Comparison of ENCODE assay signal across 16 cellular contexts in genomic region chr2:28688784-28689183, GRCh38.
DNase-seq lines count a peak whose midpoint lies in the region; ATAC-seq and TF ChIP-seq lines count a peak whose summit lies in the region.
"Had no signal": no experiment of that assay in that cellular context is flagged by ENCODE, and none has a peak within 500 bp of the region (broad histone marks: within the 10 kb centered on the region; RNA-seq: fewer than 3 reads in every experiment).

No MANE protein-coding gene starts in this region.

- H3K4me3 ChIP-seq in GM23338 (no peak overlapping the region), esophagus muscularis mucosa (no peak overlapping the region)
- H3K4me3 ChIP-seq: GM12878, HAP-1 had no signal

- no peak for TF ChIP-seq CTCF in GM23338 (conservative IDR thresholded peaks at IDR 0.05; ENCODE audit: low read depth in 2 of 2)
- TF ChIP-seq CTCF in nephron (IDR thresholded peaks at IDR 0.05; ENCODE audit: unreplicated experiment in 3 of 3) = no peak
- no peak for TF ChIP-seq CTCF in progenitor cell of endocrine pancreas (IDR thresholded peaks at IDR 0.05; ENCODE audit: unreplicated experiment)
- no peak for TF ChIP-seq CTCF in esophagus muscularis mucosa (IDR thresholded peaks at IDR 0.05)

- H3K27me3 ChIP-seq in GM23338 (ENCODE audit: insufficient read depth) = no peaks in the 10 kb centered on the region
- H3K27me3 ChIP-seq in esophagus muscularis mucosa = no peaks in the 10 kb centered on the region

- H3K4me1 Mint-ChIP-seq in GM23338 (peaks cover 5% of the 10 kb centered on the region), T-helper 17 cell (peaks cover 12% of the 10 kb centered on the region), nephron (peaks cover 78% of the 10 kb centered on the region), progenitor cell of endocrine pancreas (ENCODE audit: low read depth) (peaks cover 19% of the 10 kb centered on the region)
- H3K4me1 Mint-ChIP-seq: B cell had no signal

- ATAC-seq in GM23338 (no peak), T-helper 17 cell (no peak), GM18505 (IDR thresholded peaks at IDR 0.05; ENCODE audit: unreplicated experiment) (no peak)
- ATAC-seq: GM12878 had no signal

- no peaks in the 10 kb centered on the region for H3F3A ChIP-seq in GM23338 (replicated peaks; ENCODE audit: low read depth)

- no peak overlapping the region for H3K4me3 Mint-ChIP-seq in GM23338
- H3K4me3 Mint-ChIP-seq in T-helper 17 cell = no peak overlapping the region
- H3K4me3 Mint-ChIP-seq in nephron = no peak overlapping the region
- H3K4me3 Mint-ChIP-seq in progenitor cell of endocrine pancreas (ENCODE audit: low read depth) = no peak overlapping the region
- H3K4me3 Mint-ChIP-seq: B cell; CD4-positive, alpha-beta memory T cell had no signal

- no peak overlapping the region for H3K4me2 ChIP-seq in GM23338

- no peaks in the 10 kb centered on the region for H3K36me3 ChIP-seq in GM23338 (ENCODE audit: insufficient read depth)
- no peaks in the 10 kb centered on the region for H3K36me3 ChIP-seq in esophagus muscularis mucosa
- H3K36me3 ChIP-seq: HAP-1 had no signal

- intact Hi-C loops in esophagus muscularis mucosa (cut with DNase I) = no loop called here

- no peaks in the 10 kb centered on the region for H3K36me3 Mint-ChIP-seq in GM23338 (ENCODE audit: low read depth)
- no peaks in the 10 kb centered on the region for H3K36me3 Mint-ChIP-seq in T-helper 17 cell (ENCODE audit: low read depth)
- H3K36me3 Mint-ChIP-seq in nephron (ENCODE audit: low read depth) = no peaks in the 10 kb centered on the region
- no peaks in the 10 kb centered on the region for H3K36me3 Mint-ChIP-seq in progenitor cell of endocrine pancreas (ENCODE audit: insufficient read depth)
- H3K36me3 Mint-ChIP-seq: CD4-positive, alpha-beta memory T cell had no signal

- H3K4me1 ChIP-seq in GM23338 (ENCODE audit: insufficient read depth) (no peaks in the 10 kb centered on the region), esophagus muscularis mucosa (peaks cover 18 to 29% (median 21%) of the 10 kb centered on the region in 4 donors)
- H3K4me1 ChIP-seq: HAP-1 had no signal

- no peak overlapping the region for H3K27ac Mint-ChIP-seq in GM23338
- H3K27ac Mint-ChIP-seq in T-helper 17 cell = peak overlapping the region; percentile 60
- peak overlapping the region; percentile 31 to 63 (median 55) for H3K27ac Mint-ChIP-seq in nephron
- peak overlapping the region; percentile 13 for H3K27ac Mint-ChIP-seq in progenitor cell of endocrine pancreas
- H3K27ac Mint-ChIP-seq: B cell had no signal

- H3K9me2 ChIP-seq in GM23338 (ENCODE audit: insufficient read depth) = peaks cover 13% of the 10 kb centered on the region

- H3K27me3 Mint-ChIP-seq in GM23338 (ENCODE audit: insufficient read depth, low read depth, poor library complexity) (peaks cover 6% of the 10 kb centered on the region), T-helper 17 cell (no peaks in the 10 kb centered on the region), nephron (ENCODE audit: low read depth) (no peaks in the 10 kb centered on the region), progenitor cell of endocrine pancreas (no peaks in the 10 kb centered on the region)
- H3K27me3 Mint-ChIP-seq: CD4-positive, alpha-beta memory T cell had no signal

- H4K20me1 ChIP-seq in GM23338 (replicated peaks; ENCODE audit: insufficient read depth) = no peaks in the 10 kb centered on the region

- no peaks in the 10 kb centered on the region for H3K9me3 Mint-ChIP-seq in GM23338
- peaks cover 3% of the 10 kb centered on the region for H3K9me3 Mint-ChIP-seq in nephron
- H3K9me3 Mint-ChIP-seq in progenitor cell of endocrine pancreas (ENCODE audit: low read depth) = no peaks in the 10 kb centered on the region

- no peaks in the 10 kb centered on the region for H3K9me3 ChIP-seq in T-helper 17 cell (ENCODE audit: control insufficient read depth, low read length, poor library complexity, severe bottlenecking)
- no peaks in the 10 kb centered on the region for H3K9me3 ChIP-seq in esophagus muscularis mucosa
- H3K9me3 ChIP-seq: HAP-1 had no signal

- peak overlapping the region; percentile 47; the same call in 1 of the 2 replicates for H2AFZ ChIP-seq in GM23338

- no peak for TF ChIP-seq EP300 in esophagus muscularis mucosa (IDR thresholded peaks at IDR 0.05)

- H3K79me2 ChIP-seq in GM23338 (replicated peaks; ENCODE audit: insufficient read depth) = no peaks in the 10 kb centered on the region

- H3K27ac ChIP-seq in GM23338 (ENCODE audit: low read depth) (no peak overlapping the region), esophagus muscularis mucosa (replicated peaks in 1 of 4) (no peak overlapping the region)

- DNase-seq in GM23338 (ENCODE audit: low spot score) (no peak), T-helper 17 cell (no peak), progenitor cell of endocrine pancreas (ENCODE audit: low spot score, unreplicated experiment) (no peak), OCI-M2 (lab: John Stamatoyannopoulos, UW; ENCODE audit: unreplicated experiment) (no peak), esophagus muscularis mucosa (ENCODE audit: extremely low spot score) (no peak), NCI-H69 (lab: John Stamatoyannopoulos, UW) (no peak)
- DNase-seq: ACHN; C1 segment of cervical spinal cord; CD4-positive, alpha-beta memory T cell; DMS79; GOT3 had no signal

- TF ChIP-seq POLR2A in esophagus muscularis mucosa (IDR thresholded peaks at IDR 0.05; ENCODE audit: low read depth) = no peak
- no peak for TF ChIP-seq POLR2A in GM18505 (IDR thresholded peaks at IDR 0.05; ENCODE audit: borderline replicate concordance, extremely low read depth, insufficient read depth, insufficient read length)

- 83% methylated on average over 2 of the region's 2 CpGs for WGBS in esophagus muscularis mucosa

TF ChIP-seq in GM23338, 12 proteins besides CTCF, POLR2A, EP300 and RAD21 (continues in another document):
- TF ChIP-seq STAT1 (IDR thresholded peaks at IDR 0.05; ENCODE audit: unreplicated experiment) = no peak
- TF ChIP-seq, protein P1, sequence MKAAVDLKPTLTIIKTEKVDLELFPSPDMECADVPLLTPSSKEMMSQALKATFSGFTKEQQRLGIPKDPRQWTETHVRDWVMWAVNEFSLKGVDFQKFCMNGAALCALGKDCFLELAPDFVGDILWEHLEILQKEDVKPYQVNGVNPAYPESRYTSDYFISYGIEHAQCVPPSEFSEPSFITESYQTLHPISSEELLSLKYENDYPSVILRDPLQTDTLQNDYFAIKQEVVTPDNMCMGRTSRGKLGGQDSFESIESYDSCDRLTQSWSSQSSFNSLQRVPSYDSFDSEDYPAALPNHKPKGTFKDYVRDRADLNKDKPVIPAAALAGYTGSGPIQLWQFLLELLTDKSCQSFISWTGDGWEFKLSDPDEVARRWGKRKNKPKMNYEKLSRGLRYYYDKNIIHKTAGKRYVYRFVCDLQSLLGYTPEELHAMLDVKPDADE (IDR thresholded peaks at IDR 0.05) = no peak
- no peak for TF ChIP-seq NANOG (IDR thresholded peaks at IDR 0.05; ENCODE audit: borderline replicate concordance)
